ENCODE assay signal across 30 cellular contexts in genomic region chr4:169066934-169067333, GRCh38.
"Had no signal": no experiment of that assay in that cellular context is flagged by ENCODE, and none has a peak within 500 bp of the region (broad histone marks: within the 10 kb centered on the region; RNA-seq: fewer than 3 reads in every experiment).

No MANE protein-coding gene starts in this region.

- H3K27me3 ChIP-seq: brain microvascular endothelial cell, dorsolateral prefrontal cortex had no signal

- H3K36me3 ChIP-seq: brain microvascular endothelial cell had no signal

- H3K27ac ChIP-seq: brain microvascular endothelial cell, coronary artery, dorsolateral prefrontal cortex had no signal

- H3K36me3 Mint-ChIP-seq: activated naive CD8-positive, alpha-beta T cell; WTC11 had no signal

- ATAC-seq: activated T-cell treated with anti-CD3 and anti-CD28 coated beads, Interleukin-2, amount 50 U/mL, for 4 hours; activated T-helper 17 cell treated with anti-CD3 and anti-CD28 coated beads, Interleukin-2, amount 50 U/mL, for 72 hours; esophagus mucosa; WTC11 had no signal

- DNase-seq: activated CD4-positive, alpha-beta memory T cell treated with anti-CD3 and anti-CD28 coated beads, Interleukin-2, amount 10 ng/mL, durations not matched to agents 7 days and 5 days; activated CD4-positive, alpha-beta T cell treated with anti-CD3 and anti-CD28 coated beads for 1 hour; activated CD4-positive, alpha-beta T cell treated with anti-CD3 and anti-CD28 coated beads for 4 hours; activated CD4-positive, alpha-beta T cell treated with anti-CD3 and anti-CD28 coated beads, Interleukin-2, amount 10 ng/mL, durations not matched to agents 7 days and 5 days; activated CD4-positive, alpha-beta T cell treated with anti-CD3 and anti-CD28 coated beads, Interleukin-2, amount 50 U/mL, for 4 hours; activated CD8-positive, alpha-beta memory T cell treated with anti-CD3 and anti-CD28 coated beads for 24 hours; activated effector memory CD4-positive, alpha-beta T cell treated with Interleukin-2 at 50 U/mL for 16 hours; activated gamma-delta T cell treated with Interleukin-2 at 50 U/mL for 16 hours; activated naive CD4-positive, alpha-beta T cell treated with anti-CD3 and anti-CD28 coated beads, Interleukin-2, amount 50 U/mL, for 16 hours; activated naive CD4-positive, alpha-beta T cell treated with Interleukin-2 at 50 U/mL for 16 hours; activated T-cell treated with anti-CD3 and anti-CD28 coated beads, Interleukin-2, amount 50 U/mL, for 4 hours; amniotic stem cell; anterior cingulate cortex; brain microvascular endothelial cell; dorsolateral prefrontal cortex; effector memory CD4-positive, alpha-beta T cell; endodermal cell; foreskin fibroblast; head of caudate nucleus; T-helper 2 cell had no signal

- H3K27me3 Mint-ChIP-seq: activated CD4-positive, alpha-beta memory T cell treated with anti-CD3 and anti-CD28 coated beads, Interleukin-2, amount 10 ng/mL, durations not matched to agents 7 days and 5 days; activated CD4-positive, alpha-beta T cell treated with anti-CD3 and anti-CD28 coated beads, Interleukin-2, amount 10 ng/mL, durations not matched to agents 7 days and 5 days; activated naive CD8-positive, alpha-beta T cell; activated T-helper 17 cell treated with anti-CD3 and anti-CD28 coated beads, Interleukin-2, amount 50 U/mL, for 72 hours; central memory CD8-positive, alpha-beta T cell; dendritic cell treated with granulocyte-macrophage colony-stimulating factor and Interleukin-4, amounts not matched to agents 40 ng/mL and 50 ng/mL, for 4 days had no signal

- H3K27ac Mint-ChIP-seq: activated CD4-positive, alpha-beta memory T cell treated with anti-CD3 and anti-CD28 coated beads, Interleukin-2, amount 10 ng/mL, durations not matched to agents 7 days and 5 days; activated CD4-positive, alpha-beta T cell treated with anti-CD3 and anti-CD28 coated beads, Interleukin-2, amount 10 ng/mL, durations not matched to agents 7 days and 5 days; activated naive CD8-positive, alpha-beta T cell; activated T-helper 17 cell treated with anti-CD3 and anti-CD28 coated beads, Interleukin-2, amount 50 U/mL, for 72 hours; dendritic cell treated with granulocyte-macrophage colony-stimulating factor and Interleukin-4, amounts not matched to agents 40 ng/mL and 50 ng/mL, for 4 days; endodermal cell; WTC11 had no signal

- H3K4me1 Mint-ChIP-seq: activated T-helper 17 cell treated with anti-CD3 and anti-CD28 coated beads, Interleukin-2, amount 50 U/mL, for 72 hours had no signal

- H3K4me3 Mint-ChIP-seq: activated CD4-positive, alpha-beta memory T cell treated with anti-CD3 and anti-CD28 coated beads, Interleukin-2, amount 10 ng/mL, durations not matched to agents 7 days and 5 days; activated CD4-positive, alpha-beta T cell treated with anti-CD3 and anti-CD28 coated beads, Interleukin-2, amount 10 ng/mL, durations not matched to agents 7 days and 5 days; activated naive CD8-positive, alpha-beta T cell; activated T-cell treated with anti-CD3 and anti-CD28 coated beads, Interleukin-2, amount 50 U/mL, for 4 hours; activated T-helper 17 cell treated with anti-CD3 and anti-CD28 coated beads, Interleukin-2, amount 50 U/mL, for 72 hours; central memory CD8-positive, alpha-beta T cell; dendritic cell treated with granulocyte-macrophage colony-stimulating factor and Interleukin-4, amounts not matched to agents 40 ng/mL and 50 ng/mL, for 4 days; endodermal cell; WTC11 had no signal

- H3K4me3 ChIP-seq: coronary artery, dorsolateral prefrontal cortex had no signal

- FAIRE-seq: astrocyte, bronchial epithelial cell, frontal cortex had no signal

- H3K9me3 Mint-ChIP-seq: activated CD4-positive, alpha-beta memory T cell treated with anti-CD3 and anti-CD28 coated beads, Interleukin-2, amount 10 ng/mL, durations not matched to agents 7 days and 5 days; activated CD4-positive, alpha-beta T cell treated with anti-CD3 and anti-CD28 coated beads, Interleukin-2, amount 10 ng/mL, durations not matched to agents 7 days and 5 days; activated T-cell treated with anti-CD3 and anti-CD28 coated beads, Interleukin-2, amount 50 U/mL, for 4 hours; activated T-helper 17 cell treated with anti-CD3 and anti-CD28 coated beads, Interleukin-2, amount 50 U/mL, for 72 hours; central memory CD8-positive, alpha-beta T cell; dendritic cell treated with granulocyte-macrophage colony-stimulating factor and Interleukin-4, amounts not matched to agents 40 ng/mL and 50 ng/mL, for 4 days; endodermal cell; WTC11 had no signal
